In the genomic region with DNA sequence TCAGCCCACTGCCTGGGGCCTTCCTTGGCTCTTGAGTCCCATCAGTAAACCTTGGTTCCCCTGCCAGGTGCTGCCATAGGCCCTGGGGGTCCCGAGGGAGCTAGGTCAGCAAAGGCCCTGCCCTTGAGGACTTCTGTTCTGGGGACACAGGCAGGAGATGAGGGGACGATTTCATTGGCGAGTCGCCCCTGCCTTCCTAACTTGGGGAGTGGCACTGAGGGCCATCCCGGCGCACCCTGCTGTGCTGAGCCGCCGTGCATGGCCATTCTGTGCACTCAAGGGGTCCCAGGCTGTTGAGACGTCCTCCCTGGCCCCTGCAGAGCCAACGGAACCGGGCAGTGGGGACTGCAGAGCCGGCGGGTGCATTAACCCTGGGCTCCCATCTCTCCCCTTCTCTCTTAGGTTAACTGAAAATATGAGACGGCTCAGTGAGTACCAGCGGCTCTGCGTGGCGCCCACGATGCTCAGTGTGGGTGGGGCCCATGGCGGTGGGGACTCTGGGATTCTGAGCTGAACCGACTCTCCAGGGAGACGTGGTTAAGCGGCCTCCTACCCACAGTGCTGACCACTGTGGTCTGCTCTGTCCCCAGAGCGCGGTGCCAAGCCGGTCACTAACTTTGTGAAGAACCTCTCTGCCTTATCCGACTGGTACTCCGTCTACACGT, we compare ENCODE assay signal across 1 cellular context.
TF ChIP-seq lines count a peak whose summit lies in the region.

No MANE protein-coding gene starts in this region.

TF ChIP-seq in H1, 55 proteins besides CTCF, POLR2A, EP300 and RAD21:
- TF ChIP-seq KDM5A (IDR thresholded peaks at IDR 0.05; ENCODE audit: low read length): no peak
- no peak for TF ChIP-seq ASH2L (IDR thresholded peaks at IDR 0.05; ENCODE audit: low read length)
- TF ChIP-seq PHF8 (conservative IDR thresholded peaks at IDR 0.05; ENCODE audit: low read depth, low read length): no peak
- TF ChIP-seq SP2 (IDR thresholded peaks at IDR 0.05; ENCODE audit: low read length): no peak
- TF ChIP-seq GABPA (IDR thresholded peaks at IDR 0.05; ENCODE audit: borderline replicate concordance, insufficient read depth, low read length): no peak
- TF ChIP-seq SIX5 (IDR thresholded peaks at IDR 0.05; ENCODE audit: low read depth, low read length): no peak
- no peak for TF ChIP-seq CHD1 (IDR thresholded peaks at IDR 0.05; ENCODE audit: low read depth, low read length)
